Comparison of ENCODE assay signal across 15 cellular contexts in genomic region chr7:157022681-157023588, GRCh38. TPM values are rescaled to one million over a fixed set of nuclear protein-coding genes. Genes with fewer than 3 reads are reported as not detected.
A peak's percentile ranks its signal among the peaks of the same experiment; 100 is the strongest.
DNase-seq lines count a peak whose midpoint lies in the region; FAIRE-seq and TF ChIP-seq lines count a peak whose summit lies in the region.
"Had no signal": no experiment of that assay in that cellular context is flagged by ENCODE, and none has a peak within 500 bp of the region (broad histone marks: within the 10 kb centered on the region; RNA-seq: fewer than 3 reads in every experiment).

No MANE protein-coding gene starts in this region.

- H2BK20ac ChIP-seq in H1 (ENCODE audit: low read length): no peak overlapping the region

- H3K4me3 Mint-ChIP-seq in MCF 10A (ENCODE audit: unreplicated experiment): no peak overlapping the region

- peak overlapping the region in 1 of 4 experiments; percentile 51; a peak in 1 of 8 replicates for H3K4me3 ChIP-seq in H1 (ENCODE audit: extremely low read depth in 1 of 4, insufficient read depth in 2 of 4, low read depth in 3 of 4, low read length in 4 of 4)
- H3K4me3 ChIP-seq: thoracic aorta had no signal

- no peak overlapping the region for H2BK15ac ChIP-seq in H1 (ENCODE audit: low read length)

- H2AFZ ChIP-seq in H1 (ENCODE audit: low read length): no peak overlapping the region

- H3K9me3 Mint-ChIP-seq in MCF 10A (ENCODE audit: unreplicated experiment): no peaks in the 10 kb centered on the region

- FAIRE-seq in H1 (lab: Jason Lieb, UNC): no peak

- WGBS in H1 (ENCODE audit: extremely low coverage in 1 of 2, insufficient coverage in 1 of 2, insufficient read length in 1 of 2, insufficient replicate concordance in 2 of 2, low coverage in 1 of 2, low lambda C conversion rate in 2 of 2, missing lambda C conversion rate in 1 of 2), 2 experiments: 17% methylated on average over 19 of the region's 19 CpGs; no CpG with 5 or more reads in 1 of the 2 experiments

- H2BK5ac ChIP-seq in H1 (ENCODE audit: low read depth, low read length): no peak overlapping the region

- H2AK5ac ChIP-seq in H1 (ENCODE audit: low read depth, low read length): no peak overlapping the region

- TF ChIP-seq POLR2A in H1 (IDR thresholded peaks at IDR 0.05; ENCODE audit: control extremely low read depth in 1 of 2, low read depth in 2 of 2, low read length in 2 of 2): no peak

- H3K4me1 Mint-ChIP-seq in MCF 10A (ENCODE audit: insufficient read depth, unreplicated experiment): peaks cover 7% of the 10 kb centered on the region

- H3K9ac ChIP-seq in H1 (replicated peaks in 1 of 4; ENCODE audit: extremely low read depth in 1 of 4, low read depth in 3 of 4, low read length in 3 of 4): no peak overlapping the region

- H3K23me2 ChIP-seq in H1 (ENCODE audit: low read depth, low read length): peaks cover 4% of the 10 kb centered on the region; the same call in 1 of the 2 replicates

- peak overlapping the region; percentile 20; the same call in 1 of the 2 replicates for H3K18ac ChIP-seq in H1 (ENCODE audit: extremely low read depth, low read length)

- H3K56ac ChIP-seq in H1 (replicated peaks; ENCODE audit: insufficient read length, low read depth, low read length): no peak overlapping the region

- no TSS peak for BruUV-seq in MCF 10A (replicated peaks; lab: Mats Ljungman, UMichigan)

- no peaks in the 10 kb centered on the region for H3K9me3 ChIP-seq in H1 (ENCODE audit: insufficient read depth in 2 of 2, low read depth in 1 of 2, low read length in 1 of 2)
- H3K9me3 ChIP-seq: neutrophil, thoracic aorta had no signal

- intact Hi-C loops in posterior vena cava (cut with DNase I): no loop called here
- intact Hi-C loops in MCF 10A (cut with micrococcal nuclease): no loop called here

- POLR2A ChIA-PET in HEK293T (lab: Yijun Ruan, JAX) (interaction anchor here (1.3 to 2.3 kb wide), 3 partner anchors 9 to 18 kb away, joined by 4 to 15 read pairs (median 4); partner anchors contain the start of gene MNX1), H1 (lab: Charles Lee; ENCODE audit: partially characterized antibody) (interaction anchor here (1.0 to 1.1 kb wide), 2 partner anchors 13 to 14 kb away, joined by 3 to 7 read pairs; partner anchors contain the start of gene MNX1), MCF 10A (lab: Yijun Ruan, JAX) (interaction anchor here (0.6 to 0.8 kb wide), 3 partner anchors 13 to 1854 kb away, joined by 3 to 4 read pairs (median 3); partner anchors contain the start of gene MNX1)

- no peak overlapping the region; the same call in 1 of the 2 replicates for H2BK12ac ChIP-seq in H1 (ENCODE audit: low read depth, low read length)

- no peak for TF ChIP-seq RAD21 in H1 (IDR thresholded peaks at IDR 0.05 in 1 of 2, conservative IDR thresholded peaks at IDR 0.05 in 1 of 2; ENCODE audit: low read depth in 2 of 2, low read length in 2 of 2)

- TF ChIP-seq CTCF in H1 (IDR thresholded peaks at IDR 0.05; ENCODE audit: control extremely low read depth in 1 of 3, insufficient read depth in 1 of 3, low read depth in 1 of 3, low read length in 3 of 3) (no peak), MCF 10A (IDR thresholded peaks at IDR 0.05; ENCODE audit: unreplicated experiment) (no peak)

- H3K4me1 ChIP-seq in H1 (replicated peaks in 1 of 4; ENCODE audit: control insufficient read depth in 3 of 4, insufficient read depth in 4 of 4, low read length in 3 of 4): peaks cover 5 to 33% (median 12%) of the 10 kb centered on the region in 4 experiments

- DNase-seq in NCI-H1417 (lab: John Stamatoyannopoulos, UW): peak in 2 of 3 experiments; percentile 35 to 67
- no peak for DNase-seq in NCI-H1417 treated with DMSO at 0.1 percent for 48 hours (lab: John Stamatoyannopoulos, UW)
- DNase-seq in HEK293T (ENCODE audit: extremely low spot score): no peak
- peak in 1 of 2 experiments; percentile 62 for DNase-seq in H1 (ENCODE audit: low read depth in 1 of 2, low spot score in 2 of 2)
- peak; percentile 31 for DNase-seq in posterior vena cava (ENCODE audit: low spot score)
- DNase-seq in MCF 10A (ENCODE audit: unreplicated experiment): no peak
- DNase-seq in activated CD4-positive, CD25-positive, alpha-beta regulatory T cell treated with anti-CD3 and anti-CD28 coated beads, Interleukin-2, amount 50 U/mL, for 72 hours: no peak
- DNase-seq in NCI-H2107 treated with DMSO at 0.1 percent for 48 hours (lab: John Stamatoyannopoulos, UW; ENCODE audit: unreplicated experiment): no peak
- DNase-seq: activated T-cell treated with anti-CD3 and anti-CD28 coated beads, Interleukin-2, amount 50 U/mL, for 72 hours; effector memory CD4-positive, alpha-beta T cell; left cardiac atrium; NCI-H1092 treated with DMSO at 0.1 percent for 48 hours had no signal

- no peak overlapping the region for H2BK120ac ChIP-seq in H1 (replicated peaks; ENCODE audit: low read depth, low read length)

- peaks cover 8 to 14% of the 10 kb centered on the region in 2 experiments for H4K20me1 ChIP-seq in H1 (replicated peaks in 1 of 2; ENCODE audit: control insufficient read depth in 1 of 2, insufficient read depth in 2 of 2, low read length in 2 of 2)

- no peak overlapping the region for H3K4ac ChIP-seq in H1 (replicated peaks; ENCODE audit: insufficient read length, low read depth, low read length)

- no peak overlapping the region for H3K14ac ChIP-seq in H1 (ENCODE audit: insufficient read length)

- H3K27ac Mint-ChIP-seq in MCF 10A (ENCODE audit: low read depth, unreplicated experiment): no peak overlapping the region
- H3K27ac Mint-ChIP-seq: activated T-cell treated with anti-CD3 and anti-CD28 coated beads, Interleukin-2, amount 50 U/mL, for 72 hours had no signal

- TF ChIP-seq EP300 in H1 (IDR thresholded peaks at IDR 0.05; ENCODE audit: borderline replicate concordance in 1 of 2, low read depth in 2 of 2, low read length in 2 of 2): no peak

- H4K8ac ChIP-seq in H1 (ENCODE audit: extremely low read depth, insufficient read depth, low read length): no peak overlapping the region

- peaks cover 0 to 5% (median 0%) of the 10 kb centered on the region in 4 experiments; a peak in 1 of 8 replicates for H3K36me3 ChIP-seq in H1 (ENCODE audit: control insufficient read depth in 2 of 4, insufficient read depth in 4 of 4, low read length in 3 of 4)
- H3K36me3 ChIP-seq: neutrophil, thoracic aorta had no signal

- H3K27ac ChIP-seq in H1 (ENCODE audit: low read depth, low read length): no peak overlapping the region
- H3K27ac ChIP-seq: neutrophil, thoracic aorta had no signal

- CTCF ChIA-PET in HEK293T (lab: Yijun Ruan, JAX): no interaction called here
- CTCF ChIA-PET in H1 (lab: Charles Lee; ENCODE audit: partially characterized antibody): interaction anchor here (0.8 to 1.2 kb wide), 4 partner anchors 16 to 114 kb away, joined by 3 to 4 read pairs (median 3); no protein-coding TSS in a partner anchor
- CTCF ChIA-PET in MCF 10A (lab: Yijun Ruan, JAX): no interaction called here

- peak overlapping the region; percentile 53 to 62; a peak in 3 of 4 replicates for H3K4me2 ChIP-seq in H1 (ENCODE audit: insufficient read depth in 1 of 2, low read depth in 2 of 2, low read length in 2 of 2)

- no peaks in the 10 kb centered on the region for H3K79me1 ChIP-seq in H1 (ENCODE audit: low read depth, low read length)

- peaks cover 40% of the 10 kb centered on the region for H3K27me3 Mint-ChIP-seq in MCF 10A (ENCODE audit: insufficient read depth, unreplicated experiment)

- H3K79me2 ChIP-seq in H1 (ENCODE audit: control insufficient read depth in 1 of 2, insufficient read depth in 2 of 2, low read length in 2 of 2): no peaks in the 10 kb centered on the region

- no peak overlapping the region for H4K5ac ChIP-seq in H1 (ENCODE audit: insufficient read length, low read depth, low read length)

- H3K36me3 Mint-ChIP-seq in MCF 10A (ENCODE audit: insufficient read depth, unreplicated experiment): no peaks in the 10 kb centered on the region

- H3K23ac ChIP-seq in H1 (ENCODE audit: insufficient read length): no peak overlapping the region

- no peak overlapping the region for H4K91ac ChIP-seq in H1 (replicated peaks; ENCODE audit: insufficient read length, low read length)

- peaks cover 66 to 94% (median 75%) of the 10 kb centered on the region in 4 experiments for H3K27me3 ChIP-seq in H1 (replicated peaks in 1 of 4; ENCODE audit: control insufficient read depth in 3 of 4, extremely low read depth in 1 of 4, insufficient read depth in 3 of 4, low read length in 3 of 4)

TF ChIP-seq in HEK293T, 16 proteins besides CTCF, POLR2A, EP300 and RAD21 (continues in another document):
- no peak for TF ChIP-seq LEF1 (IDR thresholded peaks at IDR 0.05; ENCODE audit: borderline replicate concordance)
- peak; percentile 86 for TF ChIP-seq PKNOX1 (IDR thresholded peaks at IDR 0.05)

TF ChIP-seq in H1, 55 proteins besides CTCF, POLR2A, EP300 and RAD21:
- peak; percentile 40 for TF ChIP-seq CTBP2 (IDR thresholded peaks at IDR 0.05; ENCODE audit: borderline replicate concordance, insufficient read depth, insufficient read length, low read length)
- TF ChIP-seq GTF2F1 (IDR thresholded peaks at IDR 0.05; ENCODE audit: borderline replicate concordance, low read depth, low read length): no peak
- TF ChIP-seq RNF2 (IDR thresholded peaks at IDR 0.05; ENCODE audit: borderline replicate concordance, low read depth, low read length, missing control alignments, poor library complexity, severe bottlenecking): peak; percentile 76
- TF ChIP-seq PHF8 (conservative IDR thresholded peaks at IDR 0.05; ENCODE audit: low read depth, low read length): no peak

RNA-seq across cellular contexts. Expression of gene MNX1, which starts 12.5 kb away (rescaled TPM):
- 0.39 and 0.52 TPM in 2 replicates for total RNA-seq in H1 (2021; fragmentation: NEBNext Ultra II Directional; extraction: Animal tissue kit (Norgen Biotek cat#: 25700))
- polyA plus RNA-seq in H1 (2011; rRNA removed): not detected in 2 replicates
- polyA plus RNA-seq in H1 (2011; cell fraction: cytosol; rRNA removed): 0.04 TPM
- 0.10 TPM for polyA plus RNA-seq in H1 (2011; cell fraction: nucleus; rRNA removed)
- 0.11 TPM in 1 of 4 replicates, not detected in the others for polyA plus RNA-seq in H1 (2012, experiment 1 of 2)
- not detected for polyA plus RNA-seq in H1 (2012, experiment 2 of 2)
- polyA plus RNA-seq in H1 (2013, experiment 1 of 2): 0.10 TPM
- polyA plus RNA-seq in H1 (2013, experiment 2 of 2): 0.09 TPM
- not detected in 2 replicates for polyA minus RNA-seq in H1 (2011; rRNA and poly(A)+ RNA removed)
- not detected for polyA minus RNA-seq in H1 (2011; cell fraction: cytosol; rRNA and poly(A)+ RNA removed)
- not detected for polyA minus RNA-seq in H1 (2011; cell fraction: nucleus; rRNA and poly(A)+ RNA removed)
- total RNA-seq in posterior vena cava (not detected), MCF 10A (2022) (0.42 and 0.47 TPM in 2 replicates)
- total RNA-seq: glomerular endothelial cell, left cardiac atrium, thoracic aorta had no signal

Comparison
In these comparisons a context has a peak if more than half of its experiments do, and no peak if none do; other contexts are left out.
1. DNase-seq: peak in NCI-H1417 (2 of 3) and posterior vena cava (single experiment); none in NCI-H1417 treated with DMSO at 0.1 percent for 48 hours (single experiment), HEK293T (single experiment), MCF 10A (single experiment), activated CD4-positive, CD25-positive, alpha-beta regulatory T cell treated with anti-CD3 and anti-CD28 coated beads, Interleukin-2, amount 50 U/mL, for 72 hours (single experiment) and NCI-H2107 treated with DMSO at 0.1 percent for 48 hours (single experiment).